2 cellular contexts compared by ENCODE assay signal in genomic region chr9:126684965-126685465, GRCh38.
TF ChIP-seq lines count a peak whose summit lies in the region.

No MANE protein-coding gene starts in this region.

TF ChIP-seq in HEK293, 187 proteins besides CTCF, POLR2A, EP300 and RAD21:
- TF ChIP-seq ZNF341 (tag by site-specific recombination; IDR thresholded peaks at IDR 0.05; ENCODE audit: low read depth) (no peak), ZNF24 (tag by site-specific recombination; IDR thresholded peaks at IDR 0.05) (no peak), ZNF777 (tag by site-specific recombination; IDR thresholded peaks at IDR 0.05; ENCODE audit: borderline replicate concordance) (no peak), ZNF561 (tag by site-specific recombination; IDR thresholded peaks at IDR 0.05; ENCODE audit: borderline replicate concordance) (no peak), ZNF626 (tag by site-specific recombination; IDR thresholded peaks at IDR 0.05) (no peak), ZNF169 (tag by site-specific recombination; IDR thresholded peaks at IDR 0.05) (no peak), ZNF488 (tag by site-specific recombination; IDR thresholded peaks at IDR 0.05) (no peak), ZFP3 (tag by site-specific recombination; IDR thresholded peaks at IDR 0.05; ENCODE audit: low read depth) (peak; percentile 61; the same call in 1 of the 2 replicates)

TF ChIP-seq in H1, 55 proteins besides CTCF, POLR2A, EP300 and RAD21:
- TF ChIP-seq BACH1 (IDR thresholded peaks at IDR 0.05; ENCODE audit: low read length) (no peak), SP2 (IDR thresholded peaks at IDR 0.05; ENCODE audit: low read length) (no peak), SIN3A (conservative IDR thresholded peaks at IDR 0.05 in 1 of 2, IDR thresholded peaks at IDR 0.05 in 1 of 2; ENCODE audit: low read depth in 1 of 2, low read length in 2 of 2) (no peak), JUN (IDR thresholded peaks at IDR 0.05; ENCODE audit: low read depth, low read length) (no peak), GABPA (IDR thresholded peaks at IDR 0.05; ENCODE audit: borderline replicate concordance, insufficient read depth, low read length) (no peak), USF2 (IDR thresholded peaks at IDR 0.05; ENCODE audit: low read length) (no peak), RBBP5 (IDR thresholded peaks at IDR 0.05; ENCODE audit: borderline replicate concordance, low read depth, low read length) (no peak), SRF (IDR thresholded peaks at IDR 0.05; ENCODE audit: low read depth, low read length) (no peak), RFX5 (IDR thresholded peaks at IDR 0.05; ENCODE audit: borderline replicate concordance, low read depth, low read length) (no peak), TCF12 (IDR thresholded peaks at IDR 0.05; ENCODE audit: low read depth, low read length) (no peak), SIX5 (IDR thresholded peaks at IDR 0.05; ENCODE audit: low read depth, low read length) (no peak), CEBPB (IDR thresholded peaks at IDR 0.05; ENCODE audit: low read depth, low read length) (no peak), PHF8 (conservative IDR thresholded peaks at IDR 0.05; ENCODE audit: low read depth, low read length) (no peak), FOSL1 (IDR thresholded peaks at IDR 0.05; ENCODE audit: insufficient read depth, low read depth, low read length) (no peak)
